Comparison of ENCODE assay signal across 13 cellular contexts in genomic region chr6:27168586-27169443, GRCh38.
DNase-seq lines count a peak whose midpoint lies in the region; FAIRE-seq and TF ChIP-seq lines count a peak whose summit lies in the region.
"Had no signal": no experiment of that assay in that cellular context is flagged by ENCODE, and none has a peak within 500 bp of the region (broad histone marks: within the 10 kb centered on the region; RNA-seq: fewer than 3 reads in every experiment).

No MANE protein-coding gene starts in this region.

- no peaks in the 10 kb centered on the region for H3K9me3 Mint-ChIP-seq in astrocyte (ENCODE audit: unreplicated experiment)
- H3K9me3 Mint-ChIP-seq: activated T-helper 17 cell treated with anti-CD3 and anti-CD28 coated beads, Interleukin-2, amount 50 U/mL, for 72 hours had no signal

- FAIRE-seq in astrocyte (lab: Jason Lieb, UNC) = peak; percentile 69

- H3K79me2 ChIP-seq in astrocyte (ENCODE audit: insufficient read depth, low read length) = no peaks in the 10 kb centered on the region

- H3K27me3 ChIP-seq in astrocyte (ENCODE audit: insufficient read depth, low read length) = no peaks in the 10 kb centered on the region
- H3K27me3 ChIP-seq: suprapubic skin had no signal

- no peak for TF ChIP-seq POLR2A in erythroblast (IDR thresholded peaks at IDR 0.05; ENCODE audit: low read length)

- H3K27me3 Mint-ChIP-seq in astrocyte (ENCODE audit: low read depth, unreplicated experiment) = no peaks in the 10 kb centered on the region
- H3K27me3 Mint-ChIP-seq: activated T-helper 17 cell treated with anti-CD3 and anti-CD28 coated beads, Interleukin-2, amount 50 U/mL, for 72 hours had no signal

- peaks cover 13% of the 10 kb centered on the region for H3K4me1 Mint-ChIP-seq in astrocyte (ENCODE audit: low read depth, unreplicated experiment)
- H3K4me1 Mint-ChIP-seq: activated T-helper 17 cell treated with anti-CD3 and anti-CD28 coated beads, Interleukin-2, amount 50 U/mL, for 72 hours; B cell had no signal

- no peaks in the 10 kb centered on the region for H3K36me3 Mint-ChIP-seq in astrocyte (ENCODE audit: low read depth, unreplicated experiment)

- peak overlapping the region; percentile 65 for H3K4me3 Mint-ChIP-seq in astrocyte (ENCODE audit: unreplicated experiment)
- H3K4me3 Mint-ChIP-seq: activated T-helper 17 cell treated with anti-CD3 and anti-CD28 coated beads, Interleukin-2, amount 50 U/mL, for 72 hours; B cell had no signal

- H3K9ac ChIP-seq in astrocyte (ENCODE audit: low read length) = peak overlapping the region; percentile 46

- no peaks in the 10 kb centered on the region for H3K9me3 ChIP-seq in astrocyte (ENCODE audit: insufficient read depth, low read depth, low read length)
- H3K9me3 ChIP-seq: suprapubic skin had no signal

- peaks cover 8% of the 10 kb centered on the region for H3K4me1 ChIP-seq in astrocyte (ENCODE audit: insufficient read depth, low read length)
- H3K4me1 ChIP-seq: suprapubic skin had no signal

- DNase-seq in AG04449 (ENCODE audit: low read depth, low spot score) = peak; percentile 72
- DNase-seq in HT1080 (ENCODE audit: low read depth) = peak; percentile 84
- peak; percentile 86 for DNase-seq in astrocyte (ENCODE audit: low read depth)
- DNase-seq in islet precursor cell = peak; percentile 68
- DNase-seq in anterior cingulate cortex (lab: John Stamatoyannopoulos, UW) = no peak
- no peak for DNase-seq in NCI-H1694 treated with DMSO at 0.1 percent for 48 hours (lab: John Stamatoyannopoulos, UW)
- no peak for DNase-seq in activated CD4-positive, alpha-beta T cell treated with anti-CD3 and anti-CD28 coated beads, Interleukin-2, amount 50 U/mL, for 4 hours
- no peak for DNase-seq in erythroblast (lab: John Stamatoyannopoulos, UW)
- DNase-seq: NCI-H2171 had no signal

- peak overlapping the region; percentile 33 for H2AFZ ChIP-seq in astrocyte (ENCODE audit: low read depth, low read length)

- H3K27ac ChIP-seq in astrocyte (ENCODE audit: low read depth, low read length) = peak overlapping the region; percentile 85
- H3K27ac ChIP-seq: coronary artery, suprapubic skin had no signal

- H3K4me2 ChIP-seq in astrocyte (ENCODE audit: low read length) = peak overlapping the region; percentile 70

- no peaks in the 10 kb centered on the region for H4K20me1 ChIP-seq in astrocyte (ENCODE audit: insufficient read depth, low read length)

- POLR2A ChIA-PET in AG04449 (lab: Yijun Ruan, JAX) = no interaction called here

- CTCF ChIA-PET in AG04449 (lab: Yijun Ruan, JAX) = interaction anchor here (2.1 kb wide), 1 partner anchor 10 kb away, joined by 9 read pairs; no protein-coding TSS in a partner anchor

- TF ChIP-seq CTCF in AG04449 (IDR thresholded peaks at IDR 0.05; ENCODE audit: insufficient read depth, low read length, missing control alignments) = no peak
- no peak for TF ChIP-seq CTCF in astrocyte (IDR thresholded peaks at IDR 0.05; ENCODE audit: insufficient read depth, low read depth, low read length)

- peak overlapping the region; percentile 99 for H3K27ac Mint-ChIP-seq in astrocyte (ENCODE audit: unreplicated experiment)
- H3K27ac Mint-ChIP-seq: activated T-helper 17 cell treated with anti-CD3 and anti-CD28 coated beads, Interleukin-2, amount 50 U/mL, for 72 hours; B cell had no signal

- H3K4me3 ChIP-seq in AG04449 (ENCODE audit: low read depth, low read length) = no peak overlapping the region; the same call in 1 of the 2 replicates
- peak overlapping the region; percentile 38 for H3K4me3 ChIP-seq in astrocyte (ENCODE audit: insufficient read depth, low read depth, low read length)
- H3K4me3 ChIP-seq: coronary artery, suprapubic skin had no signal

- H3K36me3 ChIP-seq in astrocyte (ENCODE audit: insufficient read depth, low read length) = no peaks in the 10 kb centered on the region
- H3K36me3 ChIP-seq: suprapubic skin had no signal

Comparison
In these comparisons a context has a peak if more than half of its experiments do, and no peak if none do; other contexts are left out.
1. DNase-seq: peak in AG04449 (single experiment), HT1080 (single experiment), astrocyte (single experiment) and islet precursor cell (single experiment); none in anterior cingulate cortex (0 of 58), NCI-H1694 treated with DMSO at 0.1 percent for 48 hours (single experiment), activated CD4-positive, alpha-beta T cell treated with anti-CD3 and anti-CD28 coated beads, Interleukin-2, amount 50 U/mL, for 4 hours (0 of 2) and erythroblast (0 of 2).